17 cellular contexts compared by ENCODE assay signal in the genomic region with DNA sequence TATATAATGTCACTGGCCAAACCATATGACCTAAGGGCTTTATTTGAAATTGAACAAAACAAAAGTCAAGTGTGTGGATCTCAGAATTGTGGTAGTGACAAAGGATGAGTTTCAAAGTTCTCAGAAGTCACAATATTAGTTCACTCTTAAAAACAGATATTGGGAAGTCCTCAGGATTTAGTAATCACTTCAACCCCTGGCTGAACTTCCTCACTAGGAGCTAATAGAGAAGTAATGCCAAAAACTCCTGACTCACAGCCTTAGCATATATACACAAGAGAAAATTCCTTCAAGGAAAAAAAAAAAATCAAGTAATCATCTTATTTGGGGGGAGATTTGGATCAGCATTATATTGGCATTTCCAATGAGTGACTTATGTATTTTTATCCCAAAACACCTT.
A peak's percentile ranks its signal among the peaks of the same experiment; 100 is the strongest.
DNase-seq lines count a peak whose midpoint lies in the region; ATAC-seq, FAIRE-seq and TF ChIP-seq lines count a peak whose summit lies in the region.
"Had no signal": no experiment of that assay in that cellular context is flagged by ENCODE, and none has a peak within 500 bp of the region (broad histone marks: within the 10 kb centered on the region; RNA-seq: fewer than 3 reads in every experiment).

No MANE protein-coding gene starts in this region.

- H3K4me1 ChIP-seq in liver (ENCODE audit: control insufficient read depth in 4 of 4, insufficient read depth in 4 of 4, low read length in 3 of 4), result peaks cover 0 to 3% (median 1%) of the 10 kb centered on the region in 4 donors
- peaks cover 10% of the 10 kb centered on the region for H3K4me1 ChIP-seq in HepG2 (ENCODE audit: insufficient read depth, low read length)
- H3K4me1 ChIP-seq: HAP-1, testis had no signal

- H3K27ac ChIP-seq in liver (ENCODE audit: low read depth in 1 of 2, low read length in 2 of 2) (no peak overlapping the region), HepG2 (ENCODE audit: extremely low read length, insufficient read depth, low read length) (no peak overlapping the region)
- H3K27ac ChIP-seq: C4-2B, testis had no signal

- no peaks in the 10 kb centered on the region for H3K9me3 ChIP-seq in liver (ENCODE audit: control insufficient read depth in 4 of 4, low read length in 3 of 4)
- H3K9me3 ChIP-seq in HepG2 (ENCODE audit: low read length), result no peaks in the 10 kb centered on the region
- H3K9me3 ChIP-seq: HAP-1, testis had no signal

- intact Hi-C loops in HepG2 (cut with micrococcal nuclease; ENCODE audit: unreplicated experiment), result no loop called here

- H2AFZ ChIP-seq in HepG2 (ENCODE audit: low read length), result no peak overlapping the region

- CTCF ChIA-PET in HepG2 (lab: Yijun Ruan, JAX; ENCODE audit: low intra/inter-chr PET ratio, low total read pairs), result no interaction called here

- TF ChIP-seq CTCF in liver (IDR thresholded peaks at IDR 0.05; ENCODE audit: low read depth, low read length, missing input control) (no peak), HepG2 (CRISPR knock-in tag; IDR thresholded peaks at IDR 0.05) (no peak)

- TF ChIP-seq RAD21 in liver (IDR thresholded peaks at IDR 0.05) (peak in 1 of 2 donors; percentile 5), HepG2 (CRISPR knock-in tag; IDR thresholded peaks at IDR 0.05) (no peak)

- TF ChIP-seq POLR2A in HepG2 (IDR thresholded peaks at IDR 0.05; ENCODE audit: insufficient read depth in 1 of 2, low read depth in 2 of 2, low read length in 2 of 2), result no peak

- peaks cover 20 to 25% of the 10 kb centered on the region in 2 donors for H3K4me1 Mint-ChIP-seq in natural killer cell treated with Interleukin-12 subunit alpha and Interleukin-12 subunit beta and Interleukin-15 and Interleukin-18, amount 100 ng/mL, for 72 hours (ENCODE audit: low read depth in 2 of 2)

- no peaks in the 10 kb centered on the region for H3K79me2 ChIP-seq in HepG2 (ENCODE audit: insufficient read depth, low read length)

- H3K27me3 ChIP-seq in liver (ENCODE audit: control insufficient read depth in 4 of 4, insufficient read depth in 4 of 4, low read length in 3 of 4) (no peaks in the 10 kb centered on the region), HepG2 (ENCODE audit: control insufficient read depth in 1 of 2, insufficient read depth in 2 of 2, low read length in 2 of 2) (no peaks in the 10 kb centered on the region)
- H3K27me3 ChIP-seq: testis had no signal

- H3K4me3 Mint-ChIP-seq in natural killer cell treated with Interleukin-12 subunit alpha and Interleukin-12 subunit beta and Interleukin-15 and Interleukin-18, amount 100 ng/mL, for 72 hours, result no peak overlapping the region

- H3K36me3 ChIP-seq in liver (ENCODE audit: control insufficient read depth in 4 of 4, insufficient read depth in 3 of 4, low read depth in 1 of 4, low read length in 3 of 4), result peaks cover 0 to 2% (median under 1%) of the 10 kb centered on the region in 4 donors
- no peaks in the 10 kb centered on the region; a peak in 1 of 5 replicates for H3K36me3 ChIP-seq in HepG2 (replicated peaks in 1 of 2; ENCODE audit: control insufficient read depth in 1 of 2, insufficient read depth in 2 of 2, low read length in 2 of 2)
- H3K36me3 ChIP-seq: HAP-1 had no signal

- POLR2A ChIA-PET in HepG2 (lab: Yijun Ruan, JAX), result no interaction called here

- H3K4me3 ChIP-seq in liver (ENCODE audit: low read depth in 1 of 3, low read length in 3 of 3) (no peak overlapping the region), HepG2 (replicated peaks in 1 of 3; ENCODE audit: insufficient read depth in 1 of 3, low read depth in 2 of 3, low read length in 3 of 3) (no peak overlapping the region)
- H3K4me3 ChIP-seq: HAP-1, testis had no signal

- no peak overlapping the region for H3K4me2 ChIP-seq in HepG2 (ENCODE audit: low read depth, low read length)

- H3K27ac Mint-ChIP-seq in natural killer cell treated with Interleukin-12 subunit alpha and Interleukin-12 subunit beta and Interleukin-15 and Interleukin-18, amount 100 ng/mL, for 72 hours, result no peak overlapping the region

- DNase-seq in HepG2 (ENCODE audit: low spot score), result no peak
- DNase-seq in amniotic epithelial cell (ENCODE audit: low read depth), result peak; percentile 62
- peak; percentile 13 for DNase-seq in kidney tubule cell (ENCODE audit: low spot score)
- DNase-seq in COR-L47 (lab: John Stamatoyannopoulos, UW), result no peak
- no peak for DNase-seq in natural killer cell treated with Interleukin-12 subunit alpha and Interleukin-12 subunit beta and Interleukin-15 and Interleukin-18, amount 100 ng/mL, for 72 hours (ENCODE audit: low spot score)
- DNase-seq: amygdala, erythroblast, KBM-7, left colon, NCI-H2107, testis had no signal

- no peaks in the 10 kb centered on the region for H3K9me3 Mint-ChIP-seq in natural killer cell treated with Interleukin-12 subunit alpha and Interleukin-12 subunit beta and Interleukin-15 and Interleukin-18, amount 100 ng/mL, for 72 hours

- no peak for TF ChIP-seq EP300 in HepG2 (IDR thresholded peaks at IDR 0.05; ENCODE audit: low read depth in 2 of 2, low read length in 2 of 2)
- no peak for TF ChIP-seq EP300 in HepG2 (CRISPR knock-in tag; IDR thresholded peaks at IDR 0.05; ENCODE audit: borderline replicate concordance)

- no peaks in the 10 kb centered on the region for H3K36me3 Mint-ChIP-seq in natural killer cell treated with Interleukin-12 subunit alpha and Interleukin-12 subunit beta and Interleukin-15 and Interleukin-18, amount 100 ng/mL, for 72 hours

- H3K27me3 Mint-ChIP-seq in natural killer cell treated with Interleukin-12 subunit alpha and Interleukin-12 subunit beta and Interleukin-15 and Interleukin-18, amount 100 ng/mL, for 72 hours, result no peaks in the 10 kb centered on the region

- ATAC-seq in HepG2, result no peak
- no peak for ATAC-seq in HG02588 (IDR thresholded peaks at IDR 0.05; ENCODE audit: unreplicated experiment)
- ATAC-seq in natural killer cell treated with Interleukin-12 subunit alpha and Interleukin-12 subunit beta and Interleukin-15 and Interleukin-18, amount 100 ng/mL, for 72 hours, result no peak
- ATAC-seq in GM18861 (IDR thresholded peaks at IDR 0.05; ENCODE audit: unreplicated experiment), result no peak
- ATAC-seq: left colon had no signal

- in situ Hi-C loops in HepG2 (cut with HindIII; ENCODE audit: extremely low pct_ligation_motif_present, low pct_unique_long_range_greater_than_20kb), result no loop called here

- no TSS peak for BruUV-seq in HepG2 (replicated peaks; lab: Mats Ljungman, UMichigan)

- no peaks in the 10 kb centered on the region for H4K20me1 ChIP-seq in HepG2 (ENCODE audit: insufficient read depth, low read length)

- FAIRE-seq in HepG2 (lab: Jason Lieb, UNC), result no peak
- FAIRE-seq: TTC549 had no signal

- H3K9ac ChIP-seq in liver (ENCODE audit: low read depth in 1 of 2, low read length in 2 of 2) (no peak overlapping the region), HepG2 (ENCODE audit: insufficient read depth, low read depth, low read length) (no peak overlapping the region)

TF ChIP-seq in liver, 16 proteins besides CTCF, POLR2A, EP300 and RAD21:
- TF ChIP-seq RXRA (IDR thresholded peaks at IDR 0.05), result peak; percentile 33 to 47
- TF ChIP-seq FOXA2 (IDR thresholded peaks at IDR 0.05), result no peak
- no peak for TF ChIP-seq JUND (IDR thresholded peaks at IDR 0.05)
- TF ChIP-seq HNF4A (conservative IDR thresholded peaks at IDR 0.05), result no peak

TF ChIP-seq in HepG2, 621 proteins besides CTCF, POLR2A, EP300 and RAD21:
- TF ChIP-seq ZNF709 (CRISPR knock-in tag; IDR thresholded peaks at IDR 0.05) (no peak), TOE1 (CRISPR knock-in tag; IDR thresholded peaks at IDR 0.05) (no peak), KDM6A (CRISPR knock-in tag; IDR thresholded peaks at IDR 0.05; ENCODE audit: low read depth) (no peak), ZNF678 (CRISPR knock-in tag; IDR thresholded peaks at IDR 0.05) (no peak), EEA1 (CRISPR knock-in tag; IDR thresholded peaks at IDR 0.05; ENCODE audit: borderline replicate concordance) (no peak), MEIS1 (CRISPR knock-in tag; IDR thresholded peaks at IDR 0.05; ENCODE audit: borderline replicate concordance) (no peak), HMG20A (CRISPR knock-in tag; IDR thresholded peaks at IDR 0.05; ENCODE audit: borderline replicate concordance) (no peak), ZNF260 (CRISPR knock-in tag; IDR thresholded peaks at IDR 0.05; ENCODE audit: borderline replicate concordance, low read depth) (no peak), RFXAP (CRISPR knock-in tag; IDR thresholded peaks at IDR 0.05; ENCODE audit: borderline replicate concordance) (no peak), MYNN (CRISPR knock-in tag; IDR thresholded peaks at IDR 0.05; ENCODE audit: low read depth) (no peak), MTF1 (CRISPR knock-in tag; IDR thresholded peaks at IDR 0.05) (no peak)
- TF ChIP-seq, protein P1, sequence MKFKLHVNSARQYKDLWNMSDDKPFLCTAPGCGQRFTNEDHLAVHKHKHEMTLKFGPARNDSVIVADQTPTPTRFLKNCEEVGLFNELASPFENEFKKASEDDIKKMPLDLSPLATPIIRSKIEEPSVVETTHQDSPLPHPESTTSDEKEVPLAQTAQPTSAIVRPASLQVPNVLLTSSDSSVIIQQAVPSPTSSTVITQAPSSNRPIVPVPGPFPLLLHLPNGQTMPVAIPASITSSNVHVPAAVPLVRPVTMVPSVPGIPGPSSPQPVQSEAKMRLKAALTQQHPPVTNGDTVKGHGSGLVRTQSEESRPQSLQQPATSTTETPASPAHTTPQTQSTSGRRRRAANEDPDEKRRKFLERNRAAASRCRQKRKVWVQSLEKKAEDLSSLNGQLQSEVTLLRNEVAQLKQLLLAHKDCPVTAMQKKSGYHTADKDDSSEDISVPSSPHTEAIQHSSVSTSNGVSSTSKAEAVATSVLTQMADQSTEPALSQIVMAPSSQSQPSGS (CRISPR knock-in tag; IDR thresholded peaks at IDR 0.05), result no peak
TF ChIP-seq in HepG2: peak in this region for 0.

Comparison
In these comparisons a context has a peak if more than half of its experiments do, and no peak if none do; other contexts are left out.
1. DNase-seq: peak in amniotic epithelial cell (single experiment) and kidney tubule cell (single experiment); none in HepG2 (single experiment), COR-L47 (single experiment) and natural killer cell treated with Interleukin-12 subunit alpha and Interleukin-12 subunit beta and Interleukin-15 and Interleukin-18, amount 100 ng/mL, for 72 hours (single experiment).